ENCODE assay signal across 18 cellular contexts in genomic region chr10:103457896-103458583, GRCh38. TPM values are rescaled to one million over a fixed set of nuclear protein-coding genes. Genes with fewer than 3 reads are reported as not detected.
DNase-seq lines count a peak whose midpoint lies in the region; ATAC-seq, FAIRE-seq and TF ChIP-seq lines count a peak whose summit lies in the region.
"Had no signal": no experiment of that assay in that cellular context is flagged by ENCODE, and none has a peak within 500 bp of the region (broad histone marks: within the 10 kb centered on the region; RNA-seq: fewer than 3 reads in every experiment).

No MANE protein-coding gene starts in this region.

- H3K4me2 ChIP-seq in GM23338 (no peak overlapping the region), GM12878 (ENCODE audit: control insufficient read depth, insufficient read depth) (no peak overlapping the region), osteoblast (ENCODE audit: insufficient read depth, low read length) (no peak overlapping the region)

- peaks cover 8% of the 10 kb centered on the region for H3K36me3 Mint-ChIP-seq in activated CD8-positive, alpha-beta T cell treated with anti-CD3 and anti-CD28 coated beads, Interleukin-2, amount 10 ng/mL, durations not matched to agents 7 days and 5 days (ENCODE audit: low read depth)
- H3K36me3 Mint-ChIP-seq in activated CD8-positive, alpha-beta T cell treated with anti-CD3 and anti-CD28 coated beads for 36 hours (ENCODE audit: low read depth): no peaks in the 10 kb centered on the region
- H3K36me3 Mint-ChIP-seq in GM23338 (ENCODE audit: low read depth): no peaks in the 10 kb centered on the region; the same call in 2 of the 3 replicates
- H3K36me3 Mint-ChIP-seq in natural killer cell: no peaks in the 10 kb centered on the region
- H3K36me3 Mint-ChIP-seq: CD4-positive, alpha-beta memory T cell; IgD-negative memory B cell had no signal

- 0 out of 2 replicates have a peak overlapping the region, but pooled peaks have one; percentile 76 for H2AFZ ChIP-seq in GM23338
- no peak overlapping the region for H2AFZ ChIP-seq in GM12878 (ENCODE audit: control insufficient read depth, low read depth, low read length)
- no peak overlapping the region for H2AFZ ChIP-seq in osteoblast (ENCODE audit: low read length)

- no peaks in the 10 kb centered on the region for H3F3A ChIP-seq in GM23338 (replicated peaks; ENCODE audit: low read depth)

- H3K4me3 Mint-ChIP-seq in activated CD8-positive, alpha-beta T cell treated with anti-CD3 and anti-CD28 coated beads, Interleukin-2, amount 10 ng/mL, durations not matched to agents 7 days and 5 days: no peak overlapping the region
- no peak overlapping the region for H3K4me3 Mint-ChIP-seq in activated CD8-positive, alpha-beta T cell treated with anti-CD3 and anti-CD28 coated beads for 36 hours
- H3K4me3 Mint-ChIP-seq in GM23338 (no peak overlapping the region), natural killer cell (no peak overlapping the region)

- no peaks in the 10 kb centered on the region for H3K27me3 Mint-ChIP-seq in activated CD8-positive, alpha-beta T cell treated with anti-CD3 and anti-CD28 coated beads, Interleukin-2, amount 10 ng/mL, durations not matched to agents 7 days and 5 days (ENCODE audit: low read depth)
- H3K27me3 Mint-ChIP-seq in activated CD8-positive, alpha-beta T cell treated with anti-CD3 and anti-CD28 coated beads for 36 hours: no peaks in the 10 kb centered on the region
- H3K27me3 Mint-ChIP-seq in GM23338 (ENCODE audit: insufficient read depth, low read depth, poor library complexity): peaks cover 22% of the 10 kb centered on the region
- no peaks in the 10 kb centered on the region for H3K27me3 Mint-ChIP-seq in natural killer cell (ENCODE audit: low read depth in 2 of 2)
- H3K27me3 Mint-ChIP-seq: CD4-positive, alpha-beta memory T cell had no signal

- H3K27ac ChIP-seq in GM23338 (ENCODE audit: low read depth) (no peak overlapping the region), GM12878 (ENCODE audit: control insufficient read depth, insufficient read depth) (no peak overlapping the region), osteoblast (ENCODE audit: low read depth, low read length) (no peak overlapping the region)
- H3K27ac ChIP-seq: C4-2B had no signal

- POLR2A ChIA-PET in activated CD8-positive, alpha-beta T cell treated with anti-CD3 and anti-CD28 coated beads, Interleukin-2, amount 10 ng/mL, durations not matched to agents 7 days and 5 days (lab: Charles Lee): no interaction called here
- POLR2A ChIA-PET in activated CD8-positive, alpha-beta T cell treated with anti-CD3 and anti-CD28 coated beads for 36 hours (lab: Charles Lee): interaction anchor here (1.0 kb wide), 1 partner anchor 35 kb away, joined by 4 read pairs; no protein-coding TSS in a partner anchor
- POLR2A ChIA-PET in GM12878 (lab: Charles Lee): interaction anchor here (0.6 to 9.5 kb wide), 6 partner anchors 9 to 115 kb away, joined by 3 to 144 read pairs (median 14); no protein-coding TSS in a partner anchor

- RAD21 ChIA-PET in GM12878 (lab: Charles Lee; ENCODE audit: unreplicated experiment): interaction anchor here (0.7 to 2.4 kb wide), 7 partner anchors 8 to 90 kb away, joined by 3 to 19 read pairs (median 3); partner anchors contain the start of genes ATP5MK, NEURL1, PDCD11 and TAF5

- no peak overlapping the region for H3K9ac ChIP-seq in GM12878 (ENCODE audit: control insufficient read depth, insufficient read depth, low read length)

- WGBS in GM12878 (ENCODE audit: insufficient coverage, insufficient replicate concordance, low lambda C conversion rate, missing lambda C conversion rate): 89% methylated on average over 39 of the region's 39 CpGs

- H3K27me3 ChIP-seq in GM23338 (ENCODE audit: insufficient read depth) (no peaks in the 10 kb centered on the region), GM12878 (replicated peaks in 1 of 2; ENCODE audit: control insufficient read depth in 2 of 2, insufficient read depth in 2 of 2, low read length in 1 of 2) (no peaks in the 10 kb centered on the region), osteoblast (ENCODE audit: insufficient read depth, low read length) (no peaks in the 10 kb centered on the region)

- DNase-seq in activated CD8-positive, alpha-beta T cell treated with anti-CD3 and anti-CD28 coated beads, Interleukin-2, amount 10 ng/mL, durations not matched to agents 7 days and 5 days: no peak
- no peak for DNase-seq in activated CD8-positive, alpha-beta T cell treated with anti-CD3 and anti-CD28 coated beads for 36 hours
- no peak for DNase-seq in GM23338 (ENCODE audit: low spot score)
- DNase-seq in GM12878 (ENCODE audit: low read depth, low spot score): no peak
- DNase-seq in osteoblast (ENCODE audit: insufficient read length, low spot score, missing footprints): peak; percentile 76
- no peak for DNase-seq in natural killer cell
- DNase-seq in cerebellar nuclear complex (lab: John Stamatoyannopoulos, UW): no peak
- DNase-seq: AML-193; CD4-positive, alpha-beta memory T cell; DMS79; KG1 had no signal

- H3K79me2 ChIP-seq in GM23338 (replicated peaks; ENCODE audit: insufficient read depth): no peaks in the 10 kb centered on the region
- no peaks in the 10 kb centered on the region for H3K79me2 ChIP-seq in GM12878 (ENCODE audit: control insufficient read depth, insufficient read depth, low read length)
- H3K79me2 ChIP-seq in osteoblast (ENCODE audit: insufficient read depth, low read length): no peaks in the 10 kb centered on the region

- H4K20me1 ChIP-seq in GM23338 (replicated peaks; ENCODE audit: insufficient read depth): no peaks in the 10 kb centered on the region
- H4K20me1 ChIP-seq in GM12878 (ENCODE audit: control insufficient read depth, insufficient read depth): no peaks in the 10 kb centered on the region
- H4K20me1 ChIP-seq in osteoblast (ENCODE audit: insufficient read depth, low read length): no peaks in the 10 kb centered on the region

- no peaks in the 10 kb centered on the region for H3K4me1 ChIP-seq in GM23338 (ENCODE audit: insufficient read depth)
- peaks cover 12% of the 10 kb centered on the region for H3K4me1 ChIP-seq in GM12878 (ENCODE audit: control insufficient read depth, insufficient read depth, low read length)
- no peaks in the 10 kb centered on the region for H3K4me1 ChIP-seq in osteoblast (ENCODE audit: insufficient read depth, low read length)

- no peak for TF ChIP-seq CTCF in activated CD8-positive, alpha-beta T cell treated with anti-CD3 and anti-CD28 coated beads for 36 hours (IDR thresholded peaks at IDR 0.05)
- TF ChIP-seq CTCF in GM23338 (conservative IDR thresholded peaks at IDR 0.05; ENCODE audit: low read depth in 2 of 2): no peak
- TF ChIP-seq CTCF in GM12878 (IDR thresholded peaks at IDR 0.05 in 2 of 3, conservative IDR thresholded peaks at IDR 0.05 in 1 of 3; ENCODE audit: control insufficient read depth in 2 of 3, extremely low read depth in 1 of 3, insufficient read depth in 1 of 3, low read depth in 3 of 3, low read length in 3 of 3): no peak
- TF ChIP-seq CTCF in osteoblast (IDR thresholded peaks at IDR 0.05; ENCODE audit: extremely low read depth, low read depth, low read length): no peak
- no peak for TF ChIP-seq CTCF in natural killer cell (IDR thresholded peaks at IDR 0.05)

- no peak for TF ChIP-seq POLR2A in GM12878 (IDR thresholded peaks at IDR 0.05; ENCODE audit: low read depth, low read length)

- intact Hi-C loops in activated CD8-positive, alpha-beta T cell treated with anti-CD3 and anti-CD28 coated beads for 36 hours (cut with micrococcal nuclease): no loop called here
- intact Hi-C loops in GM12878 (cut with micrococcal nuclease; ENCODE audit: unreplicated experiment) (no loop called here), natural killer cell (cut with micrococcal nuclease) (no loop called here)

- H3K4me3 ChIP-seq in GM23338: no peak overlapping the region
- no peak overlapping the region for H3K4me3 ChIP-seq in GM12878
- H3K4me3 ChIP-seq in osteoblast (ENCODE audit: insufficient read depth, low read length): no peak overlapping the region

- CTCF ChIA-PET in activated CD8-positive, alpha-beta T cell treated with anti-CD3 and anti-CD28 coated beads, Interleukin-2, amount 10 ng/mL, durations not matched to agents 7 days and 5 days (lab: Charles Lee): interaction anchor here (1.9 to 3.1 kb wide), 2 partner anchors 18 kb away, joined by 9 to 12 read pairs; no protein-coding TSS in a partner anchor
- CTCF ChIA-PET in activated CD8-positive, alpha-beta T cell treated with anti-CD3 and anti-CD28 coated beads for 36 hours (lab: Charles Lee): interaction anchor here (1.6 kb wide), 1 partner anchor 12 kb away, joined by 4 read pairs; no protein-coding TSS in a partner anchor
- CTCF ChIA-PET in GM12878 (lab: Yijun Ruan, JAX): interaction anchor here (0.7 to 3.2 kb wide), 4 partner anchors 8 to 41 kb away, joined by 3 to 17 read pairs (median 3); no protein-coding TSS in a partner anchor

- SMC1A ChIA-PET in GM12878 (lab: Charles Lee; ENCODE audit: uncharacterized antibody, unreplicated experiment): interaction anchor here (1.0 to 2.8 kb wide), 5 partner anchors 8 to 25 kb away, joined by 3 to 10 read pairs (median 3); no protein-coding TSS in a partner anchor

- no peaks in the 10 kb centered on the region for H3K36me3 ChIP-seq in GM23338 (ENCODE audit: insufficient read depth)
- H3K36me3 ChIP-seq in GM12878 (ENCODE audit: control insufficient read depth in 2 of 2, insufficient read depth in 2 of 2, low read length in 1 of 2): no peaks in the 10 kb centered on the region
- no peaks in the 10 kb centered on the region for H3K36me3 ChIP-seq in osteoblast (ENCODE audit: insufficient read depth, low read length)

- TF ChIP-seq RAD21 in GM12878 (IDR thresholded peaks at IDR 0.05; ENCODE audit: insufficient read depth, low read depth, low read length): no peak

- no peak for TF ChIP-seq EP300 in GM12878 (IDR thresholded peaks at IDR 0.05; ENCODE audit: borderline replicate concordance in 1 of 2, control insufficient read depth in 1 of 2, low read depth in 2 of 2, low read length in 2 of 2)

- H3K9me2 ChIP-seq in GM23338 (ENCODE audit: insufficient read depth): no peaks in the 10 kb centered on the region

- BruUV-seq in GM12878 (replicated peaks; lab: Mats Ljungman, UMichigan): no TSS peak

- no peak for FAIRE-seq in GM12878 (lab: Jason Lieb, UNC)
- FAIRE-seq: H54 had no signal

- ATAC-seq in activated CD8-positive, alpha-beta T cell treated with anti-CD3 and anti-CD28 coated beads, Interleukin-2, amount 10 ng/mL, durations not matched to agents 7 days and 5 days: no peak
- no peak for ATAC-seq in activated CD8-positive, alpha-beta T cell treated with anti-CD3 and anti-CD28 coated beads for 36 hours
- no peak for ATAC-seq in GM23338
- ATAC-seq in GM12878: no peak
- ATAC-seq in HG03439 (IDR thresholded peaks at IDR 0.05; ENCODE audit: unreplicated experiment): no peak
- ATAC-seq in natural killer cell: no peak

- H3K27ac Mint-ChIP-seq in activated CD8-positive, alpha-beta T cell treated with anti-CD3 and anti-CD28 coated beads, Interleukin-2, amount 10 ng/mL, durations not matched to agents 7 days and 5 days: peak overlapping the region; percentile 42
- H3K27ac Mint-ChIP-seq in activated CD8-positive, alpha-beta T cell treated with anti-CD3 and anti-CD28 coated beads for 36 hours: no peak overlapping the region
- no peak overlapping the region for H3K27ac Mint-ChIP-seq in GM23338
- H3K27ac Mint-ChIP-seq in natural killer cell: no peak overlapping the region

- no peaks in the 10 kb centered on the region for H3K9me3 Mint-ChIP-seq in activated CD8-positive, alpha-beta T cell treated with anti-CD3 and anti-CD28 coated beads, Interleukin-2, amount 10 ng/mL, durations not matched to agents 7 days and 5 days (ENCODE audit: insufficient read depth)
- H3K9me3 Mint-ChIP-seq in activated CD8-positive, alpha-beta T cell treated with anti-CD3 and anti-CD28 coated beads for 36 hours: no peaks in the 10 kb centered on the region
- H3K9me3 Mint-ChIP-seq in GM23338 (no peaks in the 10 kb centered on the region; the same call in 2 of the 3 replicates), natural killer cell (no peaks in the 10 kb centered on the region)
- H3K9me3 Mint-ChIP-seq: CD4-positive, alpha-beta memory T cell; IgD-negative memory B cell had no signal

- peaks cover 58% of the 10 kb centered on the region for H3K4me1 Mint-ChIP-seq in activated CD8-positive, alpha-beta T cell treated with anti-CD3 and anti-CD28 coated beads, Interleukin-2, amount 10 ng/mL, durations not matched to agents 7 days and 5 days (ENCODE audit: low read depth)
- peaks cover 8% of the 10 kb centered on the region for H3K4me1 Mint-ChIP-seq in activated CD8-positive, alpha-beta T cell treated with anti-CD3 and anti-CD28 coated beads for 36 hours (ENCODE audit: low read depth)
- peaks cover 6% of the 10 kb centered on the region for H3K4me1 Mint-ChIP-seq in GM23338
- H3K4me1 Mint-ChIP-seq in natural killer cell: peaks cover 28 to 35% of the 10 kb centered on the region in 2 donors

- H3K9me3 ChIP-seq in GM12878 (replicated peaks; ENCODE audit: control insufficient read depth, insufficient read depth, low read length) (no peaks in the 10 kb centered on the region), osteoblast (ENCODE audit: low read depth, low read length) (no peaks in the 10 kb centered on the region)

- in situ Hi-C loops in GM12878 (cut with MboI): no loop called here

RNA-seq across cellular contexts. Expression of gene CALHM1, which starts 0.7 kb away (rescaled TPM):
- total RNA-seq in activated CD8-positive, alpha-beta T cell treated with anti-CD3 and anti-CD28 coated beads, Interleukin-2, amount 10 ng/mL, durations not matched to agents 7 days and 5 days: 1 to 10 TPM; 1.8 TPM
- total RNA-seq in activated CD8-positive, alpha-beta T cell treated with anti-CD3 and anti-CD28 coated beads for 36 hours: not detected
- 0.93 TPM in 1 of 2 replicates, not detected in the other for total RNA-seq in GM23338 (2014; rRNA removed; shearing (Covaris generic))
- polyA plus RNA-seq in GM23338 (2016; fragmentation: Nextera tagmentation; extraction: Ambion mirVana) (0.11 and 0.16 TPM in 2 replicates), GM12878 (2011; rRNA removed) (1.2 and 1.7 TPM in 2 replicates), GM12878 (2014; fragmentation: Illumina TruSeq; extraction: Trizol) (0.16 and 0.17 TPM in 2 replicates), GM12878 (2014; fragmentation: Nextera tagmentation; extraction: Ambion mirVana) (under 1 TPM; 0.05 to 0.15 TPM), GM12878 (2014; rRNA removed) (0.18 and 0.45 TPM in 2 replicates), GM12878 (2016; fragmentation: Nextera tagmentation; extraction: Ambion mirVana) (under 1 TPM; 0.06 to 0.08 TPM)
- 1.4 and 1.9 TPM in 2 replicates for total RNA-seq in GM12878 (2013; cell fraction: nucleolus; rRNA removed)
- total RNA-seq in GM12878 (2014; rRNA removed) (0.17 and 0.65 TPM in 2 replicates), GM12878 (2014; rRNA removed; fragmentation: Illumina TruSeq; extraction: Trizol) (0.14 and 0.18 TPM in 2 replicates), GM12878 (2021) (0.31 and 0.40 TPM in 2 replicates), osteoblast (not detected in 2 replicates), natural killer cell (under 1 TPM in 2 of 3 donors, not detected in 1; 0.23 to 0.57 TPM)
- 0.28 TPM for polyA plus RNA-seq in GM12878 (2011; ENCODE audit: low read depth)
- polyA plus RNA-seq in GM12878 (2011; cell fraction: cytosol; rRNA removed): 1.5 and 1.7 TPM in 2 replicates
- 2.2 and 2.7 TPM in 2 replicates for polyA plus RNA-seq in GM12878 (2011; cell fraction: nucleus; rRNA removed)
- polyA plus RNA-seq in GM12878 (2012): 0.35 and 0.49 TPM in 2 replicates
- polyA minus RNA-seq in GM12878 (2011; rRNA and poly(A)+ RNA removed): 1.6 and 2.7 TPM in 2 replicates
- polyA minus RNA-seq in GM12878 (2011; cell fraction: cytosol; rRNA and poly(A)+ RNA removed): 0.31 and 0.80 TPM in 2 replicates
- 4.0 and 4.2 TPM in 2 replicates for polyA minus RNA-seq in GM12878 (2011; cell fraction: nucleus; rRNA and poly(A)+ RNA removed)
- total RNA-seq: A673; CD4-positive, alpha-beta memory T cell; G401; HT1080 had no signal
- polyA plus RNA-seq: CD4-positive, alpha-beta memory T cell had no signal

RNA-seq across cellular contexts. Expression of gene CALHM2, which starts 5.9 kb away (rescaled TPM):
- total RNA-seq in activated CD8-positive, alpha-beta T cell treated with anti-CD3 and anti-CD28 coated beads, Interleukin-2, amount 10 ng/mL, durations not matched to agents 7 days and 5 days: 100 to 1,000 TPM; 131 to 135 TPM
- 1 to 10 TPM; 7.6 to 9.5 TPM for total RNA-seq in activated CD8-positive, alpha-beta T cell treated with anti-CD3 and anti-CD28 coated beads for 36 hours
- 2.1 and 2.7 TPM in 2 replicates for total RNA-seq in GM23338 (2014; rRNA removed; shearing (Covaris generic))
- polyA plus RNA-seq in GM23338 (2016; fragmentation: Nextera tagmentation; extraction: Ambion mirVana) (2.1 and 2.2 TPM in 2 replicates), GM12878 (2011; rRNA removed) (11.8 and 23.7 TPM in 2 replicates), GM12878 (2014; fragmentation: Illumina TruSeq; extraction: Trizol) (5.5 and 8.1 TPM in 2 replicates), GM12878 (2014; fragmentation: Nextera tagmentation; extraction: Ambion mirVana) (1 to 10 TPM in 1 of 2 experiments, under 1 TPM in 1; 0.60 to 1.9 TPM), GM12878 (2014; rRNA removed) (14.5 and 15.2 TPM in 2 replicates), GM12878 (2016; fragmentation: Nextera tagmentation; extraction: Ambion mirVana) (10 to 100 TPM; 10.4 to 12.6 TPM)
- 24.6 and 24.7 TPM in 2 replicates for total RNA-seq in GM12878 (2013; cell fraction: nucleolus; rRNA removed)
- total RNA-seq in GM12878 (2014; rRNA removed) (7.5 and 8.0 TPM in 2 replicates), GM12878 (2014; rRNA removed; fragmentation: Illumina TruSeq; extraction: Trizol) (5.0 and 6.1 TPM in 2 replicates), GM12878 (2021) (15.2 and 15.3 TPM in 2 replicates), osteoblast (54.6 and 56.3 TPM in 2 replicates), natural killer cell (10 to 100 TPM; 26.6 to 55.2 (median 37.2) TPM)
- polyA plus RNA-seq in GM12878 (2011; ENCODE audit: low read depth): 4.3 TPM
- polyA plus RNA-seq in GM12878 (2011; cell fraction: cytosol; rRNA removed): 32.2 and 40.1 TPM in 2 replicates
- 56.9 and 57.7 TPM in 2 replicates for polyA plus RNA-seq in GM12878 (2011; cell fraction: nucleus; rRNA removed)
- polyA plus RNA-seq in GM12878 (2012): 9.2 and 14.4 TPM in 2 replicates
- polyA minus RNA-seq in GM12878 (2011; rRNA and poly(A)+ RNA removed): 22.8 and 48.1 TPM in 2 replicates
- polyA minus RNA-seq in GM12878 (2011; cell fraction: cytosol; rRNA and poly(A)+ RNA removed): 11.5 and 17.3 TPM in 2 replicates
- 32.5 and 51.8 TPM in 2 replicates for polyA minus RNA-seq in GM12878 (2011; cell fraction: nucleus; rRNA and poly(A)+ RNA removed)
- total RNA-seq: HT1080 had no signal

RNA-seq across cellular contexts. Expression of gene CALHM3, which starts 21.0 kb away (rescaled TPM):
- under 1 TPM; 0.45 to 0.63 TPM for total RNA-seq in activated CD8-positive, alpha-beta T cell treated with anti-CD3 and anti-CD28 coated beads, Interleukin-2, amount 10 ng/mL, durations not matched to agents 7 days and 5 days
- total RNA-seq in activated CD8-positive, alpha-beta T cell treated with anti-CD3 and anti-CD28 coated beads for 36 hours: not detected
- 0.14 TPM in 1 of 2 replicates, not detected in the other for total RNA-seq in GM23338 (2014; rRNA removed; shearing (Covaris generic))
- 0.19 TPM in 1 of 2 replicates, not detected in the other for polyA plus RNA-seq in GM23338 (2016; fragmentation: Nextera tagmentation; extraction: Ambion mirVana)
- total RNA-seq in GM12878 (2013; cell fraction: nucleolus; rRNA removed): 0.39 TPM in 1 of 2 replicates, not detected in the other
- 0.11 and 0.22 TPM in 2 replicates for total RNA-seq in GM12878 (2014; rRNA removed)
- not detected in 2 replicates for total RNA-seq in GM12878 (2014; rRNA removed; fragmentation: Illumina TruSeq; extraction: Trizol)
- 0.16 TPM in 1 of 2 replicates, not detected in the other for total RNA-seq in GM12878 (2021)
- not detected for polyA plus RNA-seq in GM12878 (2011; ENCODE audit: low read depth)
- 0.42 TPM in 2 replicates for polyA plus RNA-seq in GM12878 (2011; rRNA removed)
- 0.96 and 1.0 TPM in 2 replicates for polyA plus RNA-seq in GM12878 (2011; cell fraction: cytosol; rRNA removed)
- 0.22 and 0.88 TPM in 2 replicates for polyA plus RNA-seq in GM12878 (2011; cell fraction: nucleus; rRNA removed)
- polyA plus RNA-seq in GM12878 (2012): 0.12 and 0.22 TPM in 2 replicates
- not detected in 2 replicates for polyA plus RNA-seq in GM12878 (2014; fragmentation: Illumina TruSeq; extraction: Trizol)
- polyA plus RNA-seq in GM12878 (2014; fragmentation: Nextera tagmentation; extraction: Ambion mirVana): under 1 TPM in 1 of 2 experiments, not detected in 1; 0.03 TPM
- polyA plus RNA-seq in GM12878 (2014; rRNA removed): 0.09 TPM in 1 of 2 replicates, not detected in the other
- under 1 TPM in 1 of 2 experiments, not detected in 1; 0.13 TPM for polyA plus RNA-seq in GM12878 (2016; fragmentation: Nextera tagmentation; extraction: Ambion mirVana)
- polyA minus RNA-seq in GM12878 (2011; rRNA and poly(A)+ RNA removed): 0.21 TPM in 1 of 2 replicates, not detected in the other
- polyA minus RNA-seq in GM12878 (2011; cell fraction: cytosol; rRNA and poly(A)+ RNA removed): not detected in 2 replicates
- not detected in 2 replicates for polyA minus RNA-seq in GM12878 (2011; cell fraction: nucleus; rRNA and poly(A)+ RNA removed)
- total RNA-seq in osteoblast: not detected in 2 replicates
- not detected for total RNA-seq in natural killer cell
- total RNA-seq: A673; CD4-positive, alpha-beta memory T cell; G401; HT1080 had no signal
- polyA plus RNA-seq: CD4-positive, alpha-beta memory T cell; IgD-negative memory B cell had no signal

RNA-seq across cellular contexts. Expression of gene NEURL1, which starts 35.5 kb away (rescaled TPM):
- total RNA-seq in activated CD8-positive, alpha-beta T cell treated with anti-CD3 and anti-CD28 coated beads, Interleukin-2, amount 10 ng/mL, durations not matched to agents 7 days and 5 days: 1 to 10 TPM; 1.1 TPM
- 1 to 10 TPM; 1.7 to 1.9 TPM for total RNA-seq in activated CD8-positive, alpha-beta T cell treated with anti-CD3 and anti-CD28 coated beads for 36 hours
- 1.1 and 3.8 TPM in 2 replicates for total RNA-seq in GM23338 (2014; rRNA removed; shearing (Covaris generic))
- 0.71 and 0.82 TPM in 2 replicates for polyA plus RNA-seq in GM23338 (2016; fragmentation: Nextera tagmentation; extraction: Ambion mirVana)
- 0.58 TPM in 1 of 2 replicates, not detected in the other for total RNA-seq in GM12878 (2013; cell fraction: nucleolus; rRNA removed)
- total RNA-seq in GM12878 (2014; rRNA removed): not detected in 2 replicates
- not detected in 2 replicates for total RNA-seq in GM12878 (2014; rRNA removed; fragmentation: Illumina TruSeq; extraction: Trizol)
- 0.05 and 0.13 TPM in 2 replicates for total RNA-seq in GM12878 (2021)
- not detected for polyA plus RNA-seq in GM12878 (2011; ENCODE audit: low read depth)
- 0.01 and 0.04 TPM in 2 replicates for polyA plus RNA-seq in GM12878 (2011; rRNA removed)
- 0.03 and 0.04 TPM in 2 replicates for polyA plus RNA-seq in GM12878 (2011; cell fraction: cytosol; rRNA removed)
- 0.29 and 0.31 TPM in 2 replicates for polyA plus RNA-seq in GM12878 (2011; cell fraction: nucleus; rRNA removed)
- 0.28 and 0.39 TPM in 2 replicates for polyA plus RNA-seq in GM12878 (2012)
- polyA plus RNA-seq in GM12878 (2014; fragmentation: Illumina TruSeq; extraction: Trizol): not detected in 2 replicates
- polyA plus RNA-seq in GM12878 (2014; fragmentation: Nextera tagmentation; extraction: Ambion mirVana): under 1 TPM in 1 of 2 experiments, not detected in 1; 0.02 TPM
- 0.03 and 0.05 TPM in 2 replicates for polyA plus RNA-seq in GM12878 (2014; rRNA removed)
- polyA plus RNA-seq in GM12878 (2016; fragmentation: Nextera tagmentation; extraction: Ambion mirVana): not detected
- not detected in 2 replicates for polyA minus RNA-seq in GM12878 (2011; rRNA and poly(A)+ RNA removed)
- not detected in 2 replicates for polyA minus RNA-seq in GM12878 (2011; cell fraction: cytosol; rRNA and poly(A)+ RNA removed)
- not detected in 2 replicates for polyA minus RNA-seq in GM12878 (2011; cell fraction: nucleus; rRNA and poly(A)+ RNA removed)
- total RNA-seq in osteoblast: under 0.01 TPM in 1 of 2 replicates, not detected in the other
- total RNA-seq in natural killer cell: 1 to 10 TPM in 2 of 3 donors, under 1 TPM in 1; 0.95 to 8.5 (median 1.5) TPM
- total RNA-seq: HT1080 had no signal
